1 cellular context compared by ENCODE assay signal in genomic region chr1:198937231-198938031, GRCh38.
TF ChIP-seq lines count a peak whose summit lies in the region.

No MANE protein-coding gene starts in this region.

TF ChIP-seq in SK-N-SH, 30 proteins besides CTCF, POLR2A, EP300 and RAD21 (continued from another document):
- 0 out of 2 replicates have a peak, but pooled peaks have one; percentile 39 for TF ChIP-seq REST (IDR thresholded peaks at IDR 0.05; ENCODE audit: low read depth, low read length)
- TF ChIP-seq NFIC (IDR thresholded peaks at IDR 0.05; ENCODE audit: borderline replicate concordance), result no peak
- TF ChIP-seq YY1 (IDR thresholded peaks at IDR 0.05; ENCODE audit: low read depth), result no peak
